Comparison of ENCODE assay signal across 1 cellular context in the genomic region with DNA sequence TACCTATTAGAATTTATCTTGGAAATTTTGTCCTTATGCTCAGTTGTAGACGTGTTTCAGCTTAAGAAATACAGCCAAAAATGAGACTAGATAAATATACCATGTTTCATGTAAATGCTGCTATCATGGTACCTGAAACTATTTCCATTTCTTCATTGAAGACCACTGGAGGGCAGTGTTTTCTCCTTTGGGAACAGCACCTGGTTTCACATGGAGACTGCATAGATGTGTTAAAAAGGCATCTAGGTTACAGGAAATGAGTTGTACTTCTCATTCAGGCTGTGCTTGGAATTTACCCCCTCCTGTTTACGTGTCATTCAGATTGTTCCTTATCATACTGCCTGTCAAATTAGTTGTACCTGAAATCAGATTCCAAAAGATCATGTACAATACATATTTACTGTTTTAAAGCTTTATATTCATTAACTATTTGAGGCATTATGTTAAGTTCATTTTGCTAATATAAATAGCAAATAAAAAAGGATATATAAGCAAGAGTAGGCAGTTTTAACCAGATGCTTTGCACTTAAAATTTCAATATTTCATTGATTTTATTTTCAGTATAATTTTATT.
TF ChIP-seq lines count a peak whose summit lies in the region.

No MANE protein-coding gene starts in this region.

TF ChIP-seq in GM12878, 131 proteins besides CTCF, POLR2A, EP300 and RAD21 (continued from another document):
- TF ChIP-seq, protein P1, sequence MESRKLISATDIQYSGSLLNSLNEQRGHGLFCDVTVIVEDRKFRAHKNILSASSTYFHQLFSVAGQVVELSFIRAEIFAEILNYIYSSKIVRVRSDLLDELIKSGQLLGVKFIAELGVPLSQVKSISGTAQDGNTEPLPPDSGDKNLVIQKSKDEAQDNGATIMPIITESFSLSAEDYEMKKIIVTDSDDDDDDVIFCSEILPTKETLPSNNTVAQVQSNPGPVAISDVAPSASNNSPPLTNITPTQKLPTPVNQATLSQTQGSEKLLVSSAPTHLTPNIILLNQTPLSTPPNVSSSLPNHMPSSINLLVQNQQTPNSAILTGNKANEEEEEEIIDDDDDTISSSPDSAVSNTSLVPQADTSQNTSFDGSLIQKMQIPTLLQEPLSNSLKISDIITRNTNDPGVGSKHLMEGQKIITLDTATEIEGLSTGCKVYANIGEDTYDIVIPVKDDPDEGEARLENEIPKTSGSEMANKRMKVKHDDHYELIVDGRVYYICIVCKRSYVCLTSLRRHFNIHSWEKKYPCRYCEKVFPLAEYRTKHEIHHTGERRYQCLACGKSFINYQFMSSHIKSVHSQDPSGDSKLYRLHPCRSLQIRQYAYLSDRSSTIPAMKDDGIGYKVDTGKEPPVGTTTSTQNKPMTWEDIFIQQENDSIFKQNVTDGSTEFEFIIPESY (IDR thresholded peaks at IDR 0.05), result no peak
- no peak for TF ChIP-seq MEF2A (IDR thresholded peaks at IDR 0.05; ENCODE audit: insufficient read depth, low read depth, low read length)
- TF ChIP-seq RFX5 (IDR thresholded peaks at IDR 0.05; ENCODE audit: low read depth, low read length), result 0 out of 2 replicates have a peak, but pooled peaks have one; percentile 13
- TF ChIP-seq ZNF384 (IDR thresholded peaks at IDR 0.05; ENCODE audit: borderline replicate concordance, low read depth, low read length), result no peak
- TF ChIP-seq SMC3 (IDR thresholded peaks at IDR 0.05; ENCODE audit: borderline replicate concordance, low read length), result peak; percentile 49; the same call in 1 of the 2 replicates
- TF ChIP-seq MTA3 (IDR thresholded peaks at IDR 0.05; ENCODE audit: borderline replicate concordance, low read length), result no peak
- TF ChIP-seq IRF4 (IDR thresholded peaks at IDR 0.05; ENCODE audit: low read depth, low read length), result 0 out of 2 replicates have a peak, but pooled peaks have one; percentile 18
- no peak for TF ChIP-seq NFIC (IDR thresholded peaks at IDR 0.05; ENCODE audit: low read depth, low read length)
- TF ChIP-seq, protein P2, sequence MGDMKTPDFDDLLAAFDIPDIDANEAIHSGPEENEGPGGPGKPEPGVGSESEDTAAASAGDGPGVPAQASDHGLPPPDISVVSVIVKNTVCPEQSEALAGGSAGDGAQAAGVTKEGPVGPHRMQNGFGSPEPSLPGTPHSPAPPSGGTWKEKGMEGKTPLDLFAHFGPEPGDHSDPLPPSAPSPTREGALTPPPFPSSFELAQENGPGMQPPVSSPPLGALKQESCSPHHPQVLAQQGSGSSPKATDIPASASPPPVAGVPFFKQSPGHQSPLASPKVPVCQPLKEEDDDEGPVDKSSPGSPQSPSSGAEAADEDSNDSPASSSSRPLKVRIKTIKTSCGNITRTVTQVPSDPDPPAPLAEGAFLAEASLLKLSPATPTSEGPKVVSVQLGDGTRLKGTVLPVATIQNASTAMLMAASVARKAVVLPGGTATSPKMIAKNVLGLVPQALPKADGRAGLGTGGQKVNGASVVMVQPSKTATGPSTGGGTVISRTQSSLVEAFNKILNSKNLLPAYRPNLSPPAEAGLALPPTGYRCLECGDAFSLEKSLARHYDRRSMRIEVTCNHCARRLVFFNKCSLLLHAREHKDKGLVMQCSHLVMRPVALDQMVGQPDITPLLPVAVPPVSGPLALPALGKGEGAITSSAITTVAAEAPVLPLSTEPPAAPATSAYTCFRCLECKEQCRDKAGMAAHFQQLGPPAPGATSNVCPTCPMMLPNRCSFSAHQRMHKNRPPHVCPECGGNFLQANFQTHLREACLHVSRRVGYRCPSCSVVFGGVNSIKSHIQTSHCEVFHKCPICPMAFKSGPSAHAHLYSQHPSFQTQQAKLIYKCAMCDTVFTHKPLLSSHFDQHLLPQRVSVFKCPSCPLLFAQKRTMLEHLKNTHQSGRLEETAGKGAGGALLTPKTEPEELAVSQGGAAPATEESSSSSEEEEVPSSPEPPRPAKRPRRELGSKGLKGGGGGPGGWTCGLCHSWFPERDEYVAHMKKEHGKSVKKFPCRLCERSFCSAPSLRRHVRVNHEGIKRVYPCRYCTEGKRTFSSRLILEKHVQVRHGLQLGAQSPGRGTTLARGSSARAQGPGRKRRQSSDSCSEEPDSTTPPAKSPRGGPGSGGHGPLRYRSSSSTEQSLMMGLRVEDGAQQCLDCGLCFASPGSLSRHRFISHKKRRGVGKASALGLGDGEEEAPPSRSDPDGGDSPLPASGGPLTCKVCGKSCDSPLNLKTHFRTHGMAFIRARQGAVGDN (IDR thresholded peaks at IDR 0.05), result no peak
- TF ChIP-seq, protein P3, sequence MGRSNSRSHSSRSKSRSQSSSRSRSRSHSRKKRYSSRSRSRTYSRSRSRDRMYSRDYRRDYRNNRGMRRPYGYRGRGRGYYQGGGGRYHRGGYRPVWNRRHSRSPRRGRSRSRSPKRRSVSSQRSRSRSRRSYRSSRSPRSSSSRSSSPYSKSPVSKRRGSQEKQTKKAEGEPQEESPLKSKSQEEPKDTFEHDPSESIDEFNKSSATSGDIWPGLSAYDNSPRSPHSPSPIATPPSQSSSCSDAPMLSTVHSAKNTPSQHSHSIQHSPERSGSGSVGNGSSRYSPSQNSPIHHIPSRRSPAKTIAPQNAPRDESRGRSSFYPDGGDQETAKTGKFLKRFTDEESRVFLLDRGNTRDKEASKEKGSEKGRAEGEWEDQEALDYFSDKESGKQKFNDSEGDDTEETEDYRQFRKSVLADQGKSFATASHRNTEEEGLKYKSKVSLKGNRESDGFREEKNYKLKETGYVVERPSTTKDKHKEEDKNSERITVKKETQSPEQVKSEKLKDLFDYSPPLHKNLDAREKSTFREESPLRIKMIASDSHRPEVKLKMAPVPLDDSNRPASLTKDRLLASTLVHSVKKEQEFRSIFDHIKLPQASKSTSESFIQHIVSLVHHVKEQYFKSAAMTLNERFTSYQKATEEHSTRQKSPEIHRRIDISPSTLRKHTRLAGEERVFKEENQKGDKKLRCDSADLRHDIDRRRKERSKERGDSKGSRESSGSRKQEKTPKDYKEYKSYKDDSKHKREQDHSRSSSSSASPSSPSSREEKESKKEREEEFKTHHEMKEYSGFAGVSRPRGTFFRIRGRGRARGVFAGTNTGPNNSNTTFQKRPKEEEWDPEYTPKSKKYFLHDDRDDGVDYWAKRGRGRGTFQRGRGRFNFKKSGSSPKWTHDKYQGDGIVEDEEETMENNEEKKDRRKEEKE (IDR thresholded peaks at IDR 0.05), result no peak
- no peak for TF ChIP-seq SRF (IDR thresholded peaks at IDR 0.05; ENCODE audit: low read depth in 2 of 2, low read length in 2 of 2)
- TF ChIP-seq, protein P4, sequence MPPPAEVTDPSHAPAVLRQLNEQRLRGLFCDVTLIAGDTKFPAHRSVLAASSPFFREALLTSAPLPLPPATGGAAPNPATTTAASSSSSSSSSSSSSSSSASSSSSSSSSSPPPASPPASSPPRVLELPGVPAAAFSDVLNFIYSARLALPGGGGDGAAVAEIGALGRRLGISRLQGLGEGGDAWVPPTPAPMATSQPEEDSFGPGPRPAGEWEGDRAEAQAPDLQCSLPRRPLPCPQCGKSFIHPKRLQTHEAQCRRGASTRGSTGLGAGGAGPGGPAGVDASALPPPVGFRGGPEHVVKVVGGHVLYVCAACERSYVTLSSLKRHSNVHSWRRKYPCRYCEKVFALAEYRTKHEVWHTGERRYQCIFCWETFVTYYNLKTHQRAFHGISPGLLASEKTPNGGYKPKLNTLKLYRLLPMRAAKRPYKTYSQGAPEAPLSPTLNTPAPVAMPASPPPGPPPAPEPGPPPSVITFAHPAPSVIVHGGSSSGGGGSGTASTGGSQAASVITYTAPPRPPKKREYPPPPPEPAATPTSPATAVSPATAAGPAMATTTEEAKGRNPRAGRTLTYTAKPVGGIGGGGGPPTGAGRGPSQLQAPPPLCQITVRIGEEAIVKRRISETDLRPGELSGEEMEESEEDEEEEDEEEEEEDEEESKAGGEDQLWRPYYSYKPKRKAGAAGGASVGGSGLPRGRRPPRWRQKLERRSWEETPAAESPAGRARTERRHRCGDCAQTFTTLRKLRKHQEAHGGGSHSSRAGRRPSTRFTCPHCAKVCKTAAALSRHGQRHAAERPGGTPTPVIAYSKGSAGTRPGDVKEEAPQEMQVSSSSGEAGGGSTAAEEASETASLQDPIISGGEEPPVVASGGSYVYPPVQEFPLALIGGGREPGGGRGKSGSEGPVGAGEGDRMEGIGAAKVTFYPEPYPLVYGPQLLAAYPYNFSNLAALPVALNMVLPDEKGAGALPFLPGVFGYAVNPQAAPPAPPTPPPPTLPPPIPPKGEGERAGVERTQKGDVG (CRISPR knock-in tag; IDR thresholded peaks at IDR 0.05), result no peak
- TF ChIP-seq, protein P5, sequence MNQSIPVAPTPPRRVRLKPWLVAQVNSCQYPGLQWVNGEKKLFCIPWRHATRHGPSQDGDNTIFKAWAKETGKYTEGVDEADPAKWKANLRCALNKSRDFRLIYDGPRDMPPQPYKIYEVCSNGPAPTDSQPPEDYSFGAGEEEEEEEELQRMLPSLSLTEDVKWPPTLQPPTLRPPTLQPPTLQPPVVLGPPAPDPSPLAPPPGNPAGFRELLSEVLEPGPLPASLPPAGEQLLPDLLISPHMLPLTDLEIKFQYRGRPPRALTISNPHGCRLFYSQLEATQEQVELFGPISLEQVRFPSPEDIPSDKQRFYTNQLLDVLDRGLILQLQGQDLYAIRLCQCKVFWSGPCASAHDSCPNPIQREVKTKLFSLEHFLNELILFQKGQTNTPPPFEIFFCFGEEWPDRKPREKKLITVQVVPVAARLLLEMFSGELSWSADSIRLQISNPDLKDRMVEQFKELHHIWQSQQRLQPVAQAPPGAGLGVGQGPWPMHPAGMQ (IDR thresholded peaks at IDR 0.05; ENCODE audit: borderline replicate concordance), result no peak
- TF ChIP-seq, protein P6, sequence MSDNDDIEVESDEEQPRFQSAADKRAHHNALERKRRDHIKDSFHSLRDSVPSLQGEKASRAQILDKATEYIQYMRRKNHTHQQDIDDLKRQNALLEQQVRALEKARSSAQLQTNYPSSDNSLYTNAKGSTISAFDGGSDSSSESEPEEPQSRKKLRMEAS (IDR thresholded peaks at IDR 0.05; ENCODE audit: low read depth, low read length), result no peak
- no peak for TF ChIP-seq RELA (IDR thresholded peaks at IDR 0.05; ENCODE audit: borderline replicate concordance, partially characterized antibody)
- TF ChIP-seq CEBPB (IDR thresholded peaks at IDR 0.05; ENCODE audit: borderline replicate concordance in 1 of 2, low read depth in 2 of 2, low read length in 2 of 2), result no peak
- TF ChIP-seq MEF2B (IDR thresholded peaks at IDR 0.05; ENCODE audit: partially characterized antibody, poor library complexity, severe bottlenecking), result peak; percentile 38
- TF ChIP-seq JUND (IDR thresholded peaks at IDR 0.05; ENCODE audit: low read depth, low read length), result no peak
- TF ChIP-seq, protein P7, sequence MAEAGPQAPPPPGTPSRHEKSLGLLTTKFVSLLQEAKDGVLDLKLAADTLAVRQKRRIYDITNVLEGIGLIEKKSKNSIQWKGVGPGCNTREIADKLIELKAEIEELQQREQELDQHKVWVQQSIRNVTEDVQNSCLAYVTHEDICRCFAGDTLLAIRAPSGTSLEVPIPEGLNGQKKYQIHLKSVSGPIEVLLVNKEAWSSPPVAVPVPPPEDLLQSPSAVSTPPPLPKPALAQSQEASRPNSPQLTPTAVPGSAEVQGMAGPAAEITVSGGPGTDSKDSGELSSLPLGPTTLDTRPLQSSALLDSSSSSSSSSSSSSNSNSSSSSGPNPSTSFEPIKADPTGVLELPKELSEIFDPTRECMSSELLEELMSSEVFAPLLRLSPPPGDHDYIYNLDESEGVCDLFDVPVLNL (IDR thresholded peaks at IDR 0.05; ENCODE audit: low read depth, low read length), result no peak
- TF ChIP-seq ZZZ3 (IDR thresholded peaks at IDR 0.05; ENCODE audit: control insufficient read depth, insufficient read length, low read depth), result no peak
- TF ChIP-seq ZNF622 (IDR thresholded peaks at IDR 0.05), result no peak
